In genomic region chr3:79405183-79405582, GRCh38 we compare ENCODE assay signal across 1 cellular context.
TF ChIP-seq lines count a peak whose summit lies in the region.

No MANE protein-coding gene starts in this region.

TF ChIP-seq in SK-N-SH, 30 proteins besides CTCF, POLR2A, EP300 and RAD21 (continued from another document):
- TF ChIP-seq, protein P1, sequence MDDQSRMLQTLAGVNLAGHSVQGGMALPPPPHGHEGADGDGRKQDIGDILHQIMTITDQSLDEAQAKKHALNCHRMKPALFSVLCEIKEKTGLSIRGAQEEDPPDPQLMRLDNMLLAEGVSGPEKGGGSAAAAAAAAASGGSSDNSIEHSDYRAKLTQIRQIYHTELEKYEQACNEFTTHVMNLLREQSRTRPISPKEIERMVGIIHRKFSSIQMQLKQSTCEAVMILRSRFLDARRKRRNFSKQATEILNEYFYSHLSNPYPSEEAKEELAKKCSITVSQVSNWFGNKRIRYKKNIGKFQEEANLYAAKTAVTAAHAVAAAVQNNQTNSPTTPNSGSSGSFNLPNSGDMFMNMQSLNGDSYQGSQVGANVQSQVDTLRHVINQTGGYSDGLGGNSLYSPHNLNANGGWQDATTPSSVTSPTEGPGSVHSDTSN (IDR thresholded peaks at IDR 0.05): no peak
- TF ChIP-seq, protein P2, sequence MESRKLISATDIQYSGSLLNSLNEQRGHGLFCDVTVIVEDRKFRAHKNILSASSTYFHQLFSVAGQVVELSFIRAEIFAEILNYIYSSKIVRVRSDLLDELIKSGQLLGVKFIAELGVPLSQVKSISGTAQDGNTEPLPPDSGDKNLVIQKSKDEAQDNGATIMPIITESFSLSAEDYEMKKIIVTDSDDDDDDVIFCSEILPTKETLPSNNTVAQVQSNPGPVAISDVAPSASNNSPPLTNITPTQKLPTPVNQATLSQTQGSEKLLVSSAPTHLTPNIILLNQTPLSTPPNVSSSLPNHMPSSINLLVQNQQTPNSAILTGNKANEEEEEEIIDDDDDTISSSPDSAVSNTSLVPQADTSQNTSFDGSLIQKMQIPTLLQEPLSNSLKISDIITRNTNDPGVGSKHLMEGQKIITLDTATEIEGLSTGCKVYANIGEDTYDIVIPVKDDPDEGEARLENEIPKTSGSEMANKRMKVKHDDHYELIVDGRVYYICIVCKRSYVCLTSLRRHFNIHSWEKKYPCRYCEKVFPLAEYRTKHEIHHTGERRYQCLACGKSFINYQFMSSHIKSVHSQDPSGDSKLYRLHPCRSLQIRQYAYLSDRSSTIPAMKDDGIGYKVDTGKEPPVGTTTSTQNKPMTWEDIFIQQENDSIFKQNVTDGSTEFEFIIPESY (IDR thresholded peaks at IDR 0.05; ENCODE audit: borderline replicate concordance, low read depth): no peak
- TF ChIP-seq GABPA (IDR thresholded peaks at IDR 0.05; ENCODE audit: low read depth): no peak
- no peak for TF ChIP-seq RXRA (IDR thresholded peaks at IDR 0.05; ENCODE audit: borderline replicate concordance, low read depth)
- TF ChIP-seq JUND (IDR thresholded peaks at IDR 0.05): no peak
TF ChIP-seq in SK-N-SH: peak in this region for 0.
